ENCODE assay signal across 30 cellular contexts in the genomic region with DNA sequence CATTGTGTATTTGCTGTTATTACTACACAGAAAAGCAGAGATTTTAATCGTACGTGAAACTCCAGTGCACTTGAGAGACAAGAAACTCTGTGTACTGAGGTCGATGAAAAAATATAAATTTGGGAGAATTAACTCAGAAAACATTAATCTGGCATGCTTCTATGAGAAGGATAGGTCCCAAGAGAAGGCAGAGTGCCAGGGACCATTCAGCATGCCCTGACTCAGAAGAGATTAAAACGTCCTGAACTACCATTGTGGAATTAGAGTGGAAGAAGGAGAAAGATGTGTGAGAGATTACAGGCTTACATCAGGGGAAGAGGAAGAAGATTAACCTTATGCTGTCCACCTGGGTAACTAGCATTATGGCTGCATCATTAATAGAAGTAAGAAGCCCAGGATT.
DNase-seq lines count a peak whose midpoint lies in the region; ATAC-seq, FAIRE-seq and TF ChIP-seq lines count a peak whose summit lies in the region.
"Had no signal": no experiment of that assay in that cellular context is flagged by ENCODE, and none has a peak within 500 bp of the region (broad histone marks: within the 10 kb centered on the region; RNA-seq: fewer than 3 reads in every experiment).

No MANE protein-coding gene starts in this region.

- no peak overlapping the region for H3K56ac ChIP-seq in IMR-90 (ENCODE audit: extremely low read depth, insufficient read depth, low read length)

- no peak overlapping the region for H3K27ac Mint-ChIP-seq in astrocyte (ENCODE audit: unreplicated experiment)
- no peak overlapping the region for H3K27ac Mint-ChIP-seq in activated naive CD4-positive, alpha-beta T cell treated with anti-CD3 and anti-CD28 coated beads for 36 hours
- H3K27ac Mint-ChIP-seq: activated CD8-positive, alpha-beta T cell treated with anti-CD3 and anti-CD28 coated beads for 36 hours; activated T-helper 1 cell treated with anti-CD3 and anti-CD28 coated beads, Interleukin-12 subunit alpha, Interleukin-12 subunit beta, Interleukin-2, Interleukin-4 antibody, amounts not matched to agents 30 ng/mL and 10 ng/mL and 1 ng/mL, durations not matched to agents 14 hours and 24 hours and 36 hours; T-helper 17 cell had no signal

- H2AK9ac ChIP-seq in IMR-90 (replicated peaks; ENCODE audit: low read depth, low read length, poor library complexity) = no peak overlapping the region

- ATAC-seq in IMR-90 (ENCODE audit: low read depth) (no peak), HG03520 (IDR thresholded peaks at IDR 0.05; ENCODE audit: unreplicated experiment) (no peak)
- ATAC-seq: activated CD8-positive, alpha-beta T cell treated with anti-CD3 and anti-CD28 coated beads for 36 hours; PC-3; sciatic nerve; SK-N-SH treated with all-trans-retinoic acid at 6 μM for 48 hours; T-helper 17 cell had no signal

- H2AFZ ChIP-seq in IMR-90 (replicated peaks; ENCODE audit: low read length, poor library complexity) = no peak overlapping the region
- no peak overlapping the region for H2AFZ ChIP-seq in astrocyte (ENCODE audit: low read depth, low read length)

- no peak overlapping the region for H3K4ac ChIP-seq in IMR-90 (ENCODE audit: low read depth, low read length)

- H3K27me3 Mint-ChIP-seq in astrocyte (ENCODE audit: low read depth, unreplicated experiment) = no peaks in the 10 kb centered on the region
- no peaks in the 10 kb centered on the region for H3K27me3 Mint-ChIP-seq in activated naive CD4-positive, alpha-beta T cell treated with anti-CD3 and anti-CD28 coated beads for 36 hours (ENCODE audit: low read depth)
- H3K27me3 Mint-ChIP-seq: activated CD8-positive, alpha-beta T cell treated with anti-CD3 and anti-CD28 coated beads for 36 hours; T-helper 17 cell had no signal

- no peaks in the 10 kb centered on the region for H3K4me1 Mint-ChIP-seq in astrocyte (ENCODE audit: low read depth, unreplicated experiment)
- H3K4me1 Mint-ChIP-seq in activated naive CD4-positive, alpha-beta T cell treated with anti-CD3 and anti-CD28 coated beads for 36 hours (ENCODE audit: low read depth) = peaks cover 3% of the 10 kb centered on the region

- H4K91ac ChIP-seq in IMR-90 (ENCODE audit: insufficient read depth, low read depth, low read length) = no peak overlapping the region

- H3K4me3 ChIP-seq in IMR-90 (ENCODE audit: insufficient read depth, low read depth, low read length) (no peak overlapping the region), astrocyte (ENCODE audit: insufficient read depth, low read depth, low read length) (no peak overlapping the region), fibroblast of the aortic adventitia (ENCODE audit: low read depth, low read length) (no peak overlapping the region), prostate gland (no peak overlapping the region)
- H3K4me3 ChIP-seq: breast epithelium, colonic mucosa, heart left ventricle, stomach, tibial nerve had no signal

- peaks cover 19% of the 10 kb centered on the region for H3K79me2 ChIP-seq in astrocyte (ENCODE audit: insufficient read depth, low read length)

- BruUV-seq in IMR-90 (replicated peaks; lab: Mats Ljungman, UMichigan) = no TSS peak

- no peak for FAIRE-seq in astrocyte (lab: Jason Lieb, UNC)
- FAIRE-seq: kidney, TTC549 had no signal

- peaks cover 3% of the 10 kb centered on the region for H3K4me1 ChIP-seq in IMR-90 (ENCODE audit: control insufficient read depth, insufficient read depth, low read length)
- H3K4me1 ChIP-seq in astrocyte (ENCODE audit: insufficient read depth, low read length) = no peaks in the 10 kb centered on the region
- no peaks in the 10 kb centered on the region for H3K4me1 ChIP-seq in prostate gland (replicated peaks)
- H3K4me1 ChIP-seq: breast epithelium, colonic mucosa had no signal

- DNase-seq in IMR-90 (peak; percentile 22), astrocyte (ENCODE audit: low read depth) (peak; percentile 19), fibroblast of the aortic adventitia (ENCODE audit: low read depth) (peak; percentile 85), prostate gland (ENCODE audit: low spot score) (no peak), retina (no peak)
- DNase-seq in activated naive CD4-positive, alpha-beta T cell treated with anti-CD3 and anti-CD28 coated beads for 36 hours = no peak
- DNase-seq: activated CD4-positive, CD25-positive, alpha-beta regulatory T cell treated with anti-CD3 and anti-CD28 coated beads, Interleukin-2, amount 50 U/mL, for 72 hours; activated CD8-positive, alpha-beta memory T cell treated with anti-CD3 and anti-CD28 coated beads, Interleukin-2, amount 50 U/mL, for 48 hours; activated CD8-positive, alpha-beta T cell treated with anti-CD3 and anti-CD28 coated beads for 36 hours; activated naive CD4-positive, alpha-beta T cell treated with Interleukin-2 at 50 U/mL for 16 hours; colonic mucosa; DMS79 treated with DMSO at 0.1 percent for 48 hours; effector CD4-positive, alpha-beta T cell; heart left ventricle; kidney; NCI-H1092; NCI-H1694 treated with DMSO at 0.1 percent for 48 hours; PC-3; posterior cingulate gyrus; stimulated activated CD4-positive, alpha-beta T cell treated with anti-CD3 and anti-CD28 coated beads, Interleukin-12 subunit alpha, Interleukin-12 subunit beta, amount 100 ng/mL, for 4 hours; stimulated activated CD4-positive, alpha-beta T cell treated with anti-CD3 and anti-CD28 coated beads, Interleukin-2, amount 100 ng/mL, for 48 hours; stomach; T-helper 17 cell had no signal

- H2BK120ac ChIP-seq in IMR-90 (ENCODE audit: low read depth, low read length) = no peak overlapping the region

- in situ Hi-C loops in IMR-90 (cut with MboI; ENCODE audit: low sequenced_read_pairs) = no loop called here

- no peak overlapping the region for H2BK20ac ChIP-seq in IMR-90 (ENCODE audit: low read depth, low read length)

- H3K9me3 Mint-ChIP-seq in astrocyte (ENCODE audit: unreplicated experiment) = no peaks in the 10 kb centered on the region
- H3K9me3 Mint-ChIP-seq in activated naive CD4-positive, alpha-beta T cell treated with anti-CD3 and anti-CD28 coated beads for 36 hours = no peaks in the 10 kb centered on the region
- H3K9me3 Mint-ChIP-seq: activated CD8-positive, alpha-beta T cell treated with anti-CD3 and anti-CD28 coated beads for 36 hours; activated T-helper 1 cell treated with anti-CD3 and anti-CD28 coated beads, Interleukin-12 subunit alpha, Interleukin-12 subunit beta, Interleukin-2, Interleukin-4 antibody, amounts not matched to agents 30 ng/mL and 10 ng/mL and 1 ng/mL, durations not matched to agents 14 hours and 24 hours and 36 hours had no signal

- no peak overlapping the region for H2AK5ac ChIP-seq in IMR-90 (ENCODE audit: low read depth, low read length)

- H3K9ac ChIP-seq in IMR-90 (ENCODE audit: low read depth, low read length) (no peak overlapping the region), astrocyte (ENCODE audit: low read length) (no peak overlapping the region)

- H3K27ac ChIP-seq in IMR-90 (ENCODE audit: insufficient read depth, low read length) (no peak overlapping the region), astrocyte (ENCODE audit: low read depth, low read length) (no peak overlapping the region), prostate gland (no peak overlapping the region)
- H3K27ac ChIP-seq: breast epithelium, colonic mucosa had no signal

- no peaks in the 10 kb centered on the region for H3K27me3 ChIP-seq in IMR-90 (ENCODE audit: control insufficient read depth, insufficient read depth, low read length)
- H3K27me3 ChIP-seq in astrocyte (ENCODE audit: insufficient read depth, low read length) = no peaks in the 10 kb centered on the region
- H3K27me3 ChIP-seq in prostate gland (replicated peaks; ENCODE audit: insufficient read depth) = no peaks in the 10 kb centered on the region
- H3K27me3 ChIP-seq: breast epithelium, colonic mucosa, heart left ventricle, stomach, tibial nerve had no signal

- TF ChIP-seq CTCF in IMR-90 (conservative IDR thresholded peaks at IDR 0.05; ENCODE audit: low read depth, low read length) (no peak), astrocyte (IDR thresholded peaks at IDR 0.05; ENCODE audit: insufficient read depth, low read depth, low read length) (no peak), fibroblast of the aortic adventitia (IDR thresholded peaks at IDR 0.05; ENCODE audit: insufficient read depth, low read length) (no peak), prostate gland (IDR thresholded peaks at IDR 0.05) (no peak)

- TF ChIP-seq POLR2A in IMR-90 (IDR thresholded peaks at IDR 0.05; ENCODE audit: low read depth, low read length) (no peak), prostate gland (IDR thresholded peaks at IDR 0.05) (no peak)

- H3K18ac ChIP-seq in IMR-90 (ENCODE audit: low read depth, low read length) = no peak overlapping the region

- H3K36me3 ChIP-seq in IMR-90 (ENCODE audit: control insufficient read depth, insufficient read depth, low read length) = peaks cover 7% of the 10 kb centered on the region; the same call in 1 of the 2 replicates
- peaks cover 12% of the 10 kb centered on the region for H3K36me3 ChIP-seq in astrocyte (ENCODE audit: insufficient read depth, low read length)
- H3K36me3 ChIP-seq in prostate gland = no peaks in the 10 kb centered on the region
- H3K36me3 ChIP-seq: breast epithelium, colonic mucosa had no signal

- H4K20me1 ChIP-seq in IMR-90 (ENCODE audit: insufficient read depth, low read length) = peaks cover 5% of the 10 kb centered on the region; the same call in 1 of the 2 replicates
- H4K20me1 ChIP-seq in astrocyte (ENCODE audit: insufficient read depth, low read length) = peaks cover 17% of the 10 kb centered on the region

- peaks cover 20 to 52% of the 10 kb centered on the region in 2 experiments for H3K79me1 ChIP-seq in IMR-90 (ENCODE audit: low read depth in 1 of 2, low read length in 2 of 2)

- H2BK15ac ChIP-seq in IMR-90 (ENCODE audit: low read depth, low read length) = no peak overlapping the region

- intact Hi-C loops in IMR-90 (cut with micrococcal nuclease) = no loop called here
- intact Hi-C loops in prostate gland (cut with DNase I) = no loop called here
- intact Hi-C loops in activated naive CD4-positive, alpha-beta T cell treated with anti-CD3 and anti-CD28 coated beads for 36 hours (cut with micrococcal nuclease) = no loop called here

- H4K5ac ChIP-seq in IMR-90 (ENCODE audit: low read depth, low read length) = no peak overlapping the region

- no CpG with 5 or more reads among the region's 4 CpGs for WGBS in IMR-90 (ENCODE audit: extremely low coverage in 2 of 2, insufficient read length in 1 of 2), 2 experiments
- 55% methylated on average over 4 of the region's 4 CpGs for WGBS in prostate gland

- H3K4me3 Mint-ChIP-seq in astrocyte (ENCODE audit: unreplicated experiment) = no peak overlapping the region
- no peak overlapping the region for H3K4me3 Mint-ChIP-seq in activated naive CD4-positive, alpha-beta T cell treated with anti-CD3 and anti-CD28 coated beads for 36 hours
- H3K4me3 Mint-ChIP-seq: activated CD8-positive, alpha-beta T cell treated with anti-CD3 and anti-CD28 coated beads for 36 hours; activated T-helper 1 cell treated with anti-CD3 and anti-CD28 coated beads, Interleukin-12 subunit alpha, Interleukin-12 subunit beta, Interleukin-2, Interleukin-4 antibody, amounts not matched to agents 30 ng/mL and 10 ng/mL and 1 ng/mL, durations not matched to agents 14 hours and 24 hours and 36 hours; T-helper 17 cell had no signal

- no peak overlapping the region for H3K23ac ChIP-seq in IMR-90 (ENCODE audit: low read depth, low read length)

- H3K36me3 Mint-ChIP-seq in astrocyte (ENCODE audit: low read depth, unreplicated experiment) = peaks cover 7% of the 10 kb centered on the region
- H3K36me3 Mint-ChIP-seq in activated naive CD4-positive, alpha-beta T cell treated with anti-CD3 and anti-CD28 coated beads for 36 hours (ENCODE audit: low read depth) = peaks cover 26% of the 10 kb centered on the region

- H4K8ac ChIP-seq in IMR-90 (ENCODE audit: low read depth in 2 of 2, low read length in 2 of 2) = no peak overlapping the region

- dilution Hi-C loops in IMR-90 (cut with HindIII; ENCODE audit: low sequenced_read_pairs, unreplicated experiment) = no loop called here

- H3K4me2 ChIP-seq in IMR-90 (ENCODE audit: low read depth, low read length) (no peak overlapping the region), astrocyte (ENCODE audit: low read length) (no peak overlapping the region)

- no peak overlapping the region for H3K14ac ChIP-seq in IMR-90 (replicated peaks; ENCODE audit: low read depth, low read length)

- no peaks in the 10 kb centered on the region for H3K9me3 ChIP-seq in IMR-90 (ENCODE audit: control insufficient read depth, insufficient read depth, low read length)
- H3K9me3 ChIP-seq in astrocyte (ENCODE audit: insufficient read depth, low read depth, low read length) = no peaks in the 10 kb centered on the region
- H3K9me3 ChIP-seq in prostate gland = no peaks in the 10 kb centered on the region
- H3K9me3 ChIP-seq: breast epithelium, colonic mucosa, heart left ventricle, stomach, tibial nerve had no signal

- no peak overlapping the region for H2BK5ac ChIP-seq in IMR-90 (ENCODE audit: low read depth, low read length, poor library complexity, severe bottlenecking)

- H3K9me1 ChIP-seq in IMR-90 (ENCODE audit: insufficient read depth, low read length) = peaks cover 7% of the 10 kb centered on the region

- POLR2A ChIA-PET in IMR-90 (lab: Charles Lee; ENCODE audit: unreplicated experiment) = no interaction called here

- CTCF ChIA-PET in IMR-90 (lab: Yijun Ruan, JAX) = no interaction called here
- CTCF ChIA-PET in activated naive CD4-positive, alpha-beta T cell treated with anti-CD3 and anti-CD28 coated beads for 36 hours (lab: Charles Lee) = no interaction called here

- TF ChIP-seq RAD21 in IMR-90 (IDR thresholded peaks at IDR 0.05; ENCODE audit: low read length) = no peak

Comparison
In these comparisons a context has a peak if more than half of its experiments do, and no peak if none do; other contexts are left out.
1. DNase-seq: peak in IMR-90 (single experiment), astrocyte (single experiment) and fibroblast of the aortic adventitia (single experiment); none in prostate gland (single experiment), retina (single experiment) and activated naive CD4-positive, alpha-beta T cell treated with anti-CD3 and anti-CD28 coated beads for 36 hours (single experiment).